ENCODE assay signal across 18 cellular contexts in the genomic region with DNA sequence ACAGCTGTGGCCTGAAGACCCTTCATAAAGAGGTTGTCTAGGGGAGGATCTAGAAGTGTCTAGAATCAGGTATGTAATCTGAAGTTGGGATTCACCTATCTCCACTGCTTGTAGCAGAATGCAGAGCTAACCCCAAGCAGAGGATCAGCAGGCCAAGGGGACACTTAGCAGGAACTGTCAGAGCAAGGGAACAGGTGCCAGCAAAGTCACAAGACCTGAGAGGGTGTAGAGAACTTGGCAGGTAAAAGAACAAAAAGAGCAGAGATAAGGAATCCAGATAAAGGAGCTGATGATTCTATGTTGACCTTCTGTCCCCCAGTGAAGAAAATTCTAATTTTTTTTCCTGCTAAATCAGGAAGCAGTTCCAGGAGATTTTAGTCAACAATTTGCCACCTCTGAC.
DNase-seq lines count a peak whose midpoint lies in the region; ATAC-seq, FAIRE-seq and TF ChIP-seq lines count a peak whose summit lies in the region.
"Had no signal": no experiment of that assay in that cellular context is flagged by ENCODE, and none has a peak within 500 bp of the region (broad histone marks: within the 10 kb centered on the region; RNA-seq: fewer than 3 reads in every experiment).

No MANE protein-coding gene starts in this region.

- no peak overlapping the region for H2AFZ ChIP-seq in osteoblast (ENCODE audit: low read length)

- H3K36me3 Mint-ChIP-seq in chondrocyte (ENCODE audit: low read depth): no peaks in the 10 kb centered on the region
- H3K36me3 Mint-ChIP-seq: CD14-positive monocyte had no signal

- H3K79me2 ChIP-seq in osteoblast (ENCODE audit: insufficient read depth, low read length): no peaks in the 10 kb centered on the region

- no peaks in the 10 kb centered on the region for H3K36me3 ChIP-seq in left ventricle myocardium inferior
- no peaks in the 10 kb centered on the region for H3K36me3 ChIP-seq in pancreas
- H3K36me3 ChIP-seq in osteoblast (ENCODE audit: insufficient read depth, low read length): no peaks in the 10 kb centered on the region

- H4K20me1 ChIP-seq in osteoblast (ENCODE audit: insufficient read depth, low read length): no peaks in the 10 kb centered on the region

- H3K4me1 Mint-ChIP-seq in chondrocyte (ENCODE audit: low read depth): no peaks in the 10 kb centered on the region
- H3K4me1 Mint-ChIP-seq: B cell had no signal

- no peak overlapping the region for H3K4me3 Mint-ChIP-seq in chondrocyte (ENCODE audit: unreplicated experiment)
- H3K4me3 Mint-ChIP-seq: B cell, CD14-positive monocyte, H9 had no signal

- DNase-seq in left ventricle myocardium superior: no peak
- no peak for DNase-seq in left ventricle myocardium inferior
- DNase-seq in chondrocyte (ENCODE audit: low spot score): no peak
- peak in 2 of 6 donors; percentile 10 to 50 for DNase-seq in pancreas
- no peak for DNase-seq in NCI-H510A (lab: John Stamatoyannopoulos, UW)
- DNase-seq in ureter (ENCODE audit: low spot score): no peak
- no peak for DNase-seq in osteoblast (ENCODE audit: insufficient read length, low spot score, missing footprints)
- DNase-seq: H9, NCI-H1092 treated with DMSO at 0.1 percent for 48 hours, NCI-H1694 treated with DMSO at 0.1 percent for 48 hours, NCI-H2107 had no signal

- H3K27me3 ChIP-seq in left ventricle myocardium inferior (ENCODE audit: low read depth) (no peaks in the 10 kb centered on the region), pancreas (no peaks in the 10 kb centered on the region), osteoblast (ENCODE audit: insufficient read depth, low read length) (no peaks in the 10 kb centered on the region)
- H3K27me3 ChIP-seq: SJSA1 had no signal

- no peak for FAIRE-seq in pancreas (lab: Jason Lieb, UNC)
- FAIRE-seq: A549, GM12892 had no signal

- intact Hi-C loops in left ventricle myocardium superior (cut with micrococcal nuclease): no loop called here
- intact Hi-C loops in left ventricle myocardium inferior (cut with micrococcal nuclease): no loop called here
- intact Hi-C loops in pancreas (cut with DNase I): no loop called here

- H3K4me1 ChIP-seq in left ventricle myocardium inferior (peaks cover 5% of the 10 kb centered on the region), pancreas (peaks cover 3 to 7% (median 7%) of the 10 kb centered on the region in 3 donors), osteoblast (ENCODE audit: insufficient read depth, low read length) (no peaks in the 10 kb centered on the region)
- H3K4me1 ChIP-seq: A549 had no signal

- peak overlapping the region; percentile 7 for H3K27ac Mint-ChIP-seq in chondrocyte (ENCODE audit: unreplicated experiment)
- H3K27ac Mint-ChIP-seq: B cell, CD14-positive monocyte, H9 had no signal

- peaks cover 10% of the 10 kb centered on the region for H3K9me3 ChIP-seq in left ventricle myocardium inferior (replicated peaks)
- H3K9me3 ChIP-seq in pancreas: no peaks in the 10 kb centered on the region
- no peaks in the 10 kb centered on the region for H3K9me3 ChIP-seq in osteoblast (ENCODE audit: low read depth, low read length)
- H3K9me3 ChIP-seq: A549, SJSA1 had no signal

- H3K4me3 ChIP-seq in left ventricle myocardium inferior (no peak overlapping the region), pancreas (no peak overlapping the region), osteoblast (ENCODE audit: insufficient read depth, low read length) (no peak overlapping the region)
- H3K4me3 ChIP-seq: A549, SJSA1 had no signal

- H3K27ac ChIP-seq in left ventricle myocardium inferior (replicated peaks): no peak overlapping the region
- no peak overlapping the region for H3K27ac ChIP-seq in pancreas
- no peak overlapping the region for H3K27ac ChIP-seq in osteoblast (ENCODE audit: low read depth, low read length)
- H3K27ac ChIP-seq: A549, KMS-11, SJSA1 had no signal

- H3K9me3 Mint-ChIP-seq in chondrocyte (ENCODE audit: low read depth): peaks cover 3% of the 10 kb centered on the region

- TF ChIP-seq CTCF in left ventricle myocardium inferior (IDR thresholded peaks at IDR 0.05; ENCODE audit: borderline replicate concordance) (no peak), chondrocyte (IDR thresholded peaks at IDR 0.05) (no peak), pancreas (IDR thresholded peaks at IDR 0.05) (no peak), osteoblast (IDR thresholded peaks at IDR 0.05; ENCODE audit: extremely low read depth, low read depth, low read length) (no peak)

- ATAC-seq in left ventricle myocardium superior (peak; percentile 67), pancreas (peak; percentile 38 to 82 (median 72))
- ATAC-seq: A549, Panc1 had no signal

- H3K27me3 Mint-ChIP-seq in chondrocyte (ENCODE audit: low read depth): peaks cover 2% of the 10 kb centered on the region
- H3K27me3 Mint-ChIP-seq: B cell had no signal

- H3K4me2 ChIP-seq in osteoblast (ENCODE audit: insufficient read depth, low read length): no peak overlapping the region
- H3K4me2 ChIP-seq: A549, KMS-11 had no signal
